19 cellular contexts compared by ENCODE assay signal in genomic region chr6:113695506-113695905, GRCh38.
DNase-seq lines count a peak whose midpoint lies in the region; ATAC-seq, FAIRE-seq and TF ChIP-seq lines count a peak whose summit lies in the region.
"Had no signal": no experiment of that assay in that cellular context is flagged by ENCODE, and none has a peak within 500 bp of the region (broad histone marks: within the 10 kb centered on the region; RNA-seq: fewer than 3 reads in every experiment).

No MANE protein-coding gene starts in this region.

- TF ChIP-seq POLR2A in A549 (IDR thresholded peaks at IDR 0.05; ENCODE audit: low read length) = no peak

- POLR2A ChIA-PET in A549 (lab: Yijun Ruan, JAX) = no interaction called here

- WGBS in A549 (ENCODE audit: missing lambda C conversion rate) = 86% methylated on average over 3 of the region's 3 CpGs

- H3K4me3 ChIP-seq in A549 (no peak overlapping the region), fibroblast of villous mesenchyme (ENCODE audit: low read depth, low read length) (no peak overlapping the region), mucosa of descending colon (no peak overlapping the region)

- no peak for DNase-seq in A549 (ENCODE audit: low read depth in 1 of 2, low spot score in 1 of 2)
- DNase-seq in H4 (ENCODE audit: low spot score) = peak; percentile 35
- peak; percentile 89 for DNase-seq in SIG-M5 treated with dmso at 0.1 percent for 504 hours (lab: John Stamatoyannopoulos, UW; ENCODE audit: unreplicated experiment)
- DNase-seq in fibroblast of villous mesenchyme (ENCODE audit: low read depth) = peak; percentile 97
- no peak for DNase-seq in mucosa of descending colon
- DNase-seq in activated naive CD4-positive, alpha-beta T cell treated with anti-CD3 and anti-CD28 coated beads, Interleukin-2, amount 50 U/mL, for 16 hours = no peak
- DNase-seq: activated CD4-positive, alpha-beta T cell treated with anti-CD3 and anti-CD28 coated beads, Interleukin-2, amount 50 U/mL, for 4 hours; activated naive CD8-positive, alpha-beta T cell treated with anti-CD3 and anti-CD28 coated beads, Interleukin-2, amount 10 ng/mL, durations not matched to agents 7 days and 5 days; activated T-cell treated with anti-CD3 and anti-CD28 coated beads, Interleukin-2, amount 50 U/mL, for 24 hours; glutamatergic neuron; KG1; NCI-H446; nucleus accumbens; SK-N-SH had no signal

- H3K9me3 ChIP-seq in A549 = no peaks in the 10 kb centered on the region
- H3K9me3 ChIP-seq in mucosa of descending colon = no peaks in the 10 kb centered on the region
- H3K9me3 ChIP-seq: SK-N-SH had no signal

- no peak for FAIRE-seq in A549 (lab: Jason Lieb, UNC)
- FAIRE-seq: D721Med, endometrium, islet of Langerhans had no signal

- no peaks in the 10 kb centered on the region for H3K36me3 ChIP-seq in mucosa of descending colon (ENCODE audit: low read depth)

- TF ChIP-seq CTCF in A549 (IDR thresholded peaks at IDR 0.05) (no peak), fibroblast of villous mesenchyme (IDR thresholded peaks at IDR 0.05; ENCODE audit: insufficient read depth, low read depth, low read length) (no peak), mucosa of descending colon (IDR thresholded peaks at IDR 0.05) (no peak)

- H3K4me1 ChIP-seq in A549 (peaks cover 52% of the 10 kb centered on the region), mucosa of descending colon (ENCODE audit: low read depth) (peaks cover 10% of the 10 kb centered on the region)

- CTCF ChIA-PET in A549 (lab: Yijun Ruan, JAX) = no interaction called here

- H3K27ac ChIP-seq in A549 = peak overlapping the region in 1 of 2 experiments; percentile 63; a peak in 4 of 6 replicates

- no peak for TF ChIP-seq RAD21 in A549 (conservative IDR thresholded peaks at IDR 0.05 in 1 of 2, IDR thresholded peaks at IDR 0.05 in 1 of 2)

- ATAC-seq in A549 (no peak), GM21447 (IDR thresholded peaks at IDR 0.05; ENCODE audit: unreplicated experiment) (no peak), mucosa of descending colon (no peak), HG03439 (IDR thresholded peaks at IDR 0.05; ENCODE audit: unreplicated experiment) (no peak)

- TF ChIP-seq EP300 in A549 (IDR thresholded peaks at IDR 0.05) = no peak

- peak overlapping the region; percentile 69; the same call in 1 of the 3 replicates for H3K4me2 ChIP-seq in A549
- H3K4me2 ChIP-seq: SK-N-SH had no signal

- intact Hi-C loops in mucosa of descending colon (cut with DNase I, micrococcal nuclease) = no loop called here

TF ChIP-seq in A549, 52 proteins besides CTCF, POLR2A, EP300 and RAD21:
- TF ChIP-seq RCOR1 (IDR thresholded peaks at IDR 0.05; ENCODE audit: low read depth, low read length) (no peak), USF2 (IDR thresholded peaks at IDR 0.05) (no peak), FOXS1 (CRISPR knock-in tag; IDR thresholded peaks at IDR 0.05) (no peak), HOXB5 (CRISPR knock-in tag; IDR thresholded peaks at IDR 0.05) (no peak), CBX8 (IDR thresholded peaks at IDR 0.05) (no peak)
- TF ChIP-seq, protein P1, sequence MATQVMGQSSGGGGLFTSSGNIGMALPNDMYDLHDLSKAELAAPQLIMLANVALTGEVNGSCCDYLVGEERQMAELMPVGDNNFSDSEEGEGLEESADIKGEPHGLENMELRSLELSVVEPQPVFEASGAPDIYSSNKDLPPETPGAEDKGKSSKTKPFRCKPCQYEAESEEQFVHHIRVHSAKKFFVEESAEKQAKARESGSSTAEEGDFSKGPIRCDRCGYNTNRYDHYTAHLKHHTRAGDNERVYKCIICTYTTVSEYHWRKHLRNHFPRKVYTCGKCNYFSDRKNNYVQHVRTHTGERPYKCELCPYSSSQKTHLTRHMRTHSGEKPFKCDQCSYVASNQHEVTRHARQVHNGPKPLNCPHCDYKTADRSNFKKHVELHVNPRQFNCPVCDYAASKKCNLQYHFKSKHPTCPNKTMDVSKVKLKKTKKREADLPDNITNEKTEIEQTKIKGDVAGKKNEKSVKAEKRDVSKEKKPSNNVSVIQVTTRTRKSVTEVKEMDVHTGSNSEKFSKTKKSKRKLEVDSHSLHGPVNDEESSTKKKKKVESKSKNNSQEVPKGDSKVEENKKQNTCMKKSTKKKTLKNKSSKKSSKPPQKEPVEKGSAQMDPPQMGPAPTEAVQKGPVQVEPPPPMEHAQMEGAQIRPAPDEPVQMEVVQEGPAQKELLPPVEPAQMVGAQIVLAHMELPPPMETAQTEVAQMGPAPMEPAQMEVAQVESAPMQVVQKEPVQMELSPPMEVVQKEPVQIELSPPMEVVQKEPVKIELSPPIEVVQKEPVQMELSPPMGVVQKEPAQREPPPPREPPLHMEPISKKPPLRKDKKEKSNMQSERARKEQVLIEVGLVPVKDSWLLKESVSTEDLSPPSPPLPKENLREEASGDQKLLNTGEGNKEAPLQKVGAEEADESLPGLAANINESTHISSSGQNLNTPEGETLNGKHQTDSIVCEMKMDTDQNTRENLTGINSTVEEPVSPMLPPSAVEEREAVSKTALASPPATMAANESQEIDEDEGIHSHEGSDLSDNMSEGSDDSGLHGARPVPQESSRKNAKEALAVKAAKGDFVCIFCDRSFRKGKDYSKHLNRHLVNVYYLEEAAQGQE (IDR thresholded peaks at IDR 0.05) = no peak

Comparison
In these comparisons a context has a peak if more than half of its experiments do, and no peak if none do; other contexts are left out.
1. DNase-seq: peak in H4 (single experiment), SIG-M5 treated with dmso at 0.1 percent for 504 hours (single experiment) and fibroblast of villous mesenchyme (single experiment); none in A549 (0 of 2), mucosa of descending colon (0 of 3) and activated naive CD4-positive, alpha-beta T cell treated with anti-CD3 and anti-CD28 coated beads, Interleukin-2, amount 50 U/mL, for 16 hours (single experiment).